In the genomic region with DNA sequence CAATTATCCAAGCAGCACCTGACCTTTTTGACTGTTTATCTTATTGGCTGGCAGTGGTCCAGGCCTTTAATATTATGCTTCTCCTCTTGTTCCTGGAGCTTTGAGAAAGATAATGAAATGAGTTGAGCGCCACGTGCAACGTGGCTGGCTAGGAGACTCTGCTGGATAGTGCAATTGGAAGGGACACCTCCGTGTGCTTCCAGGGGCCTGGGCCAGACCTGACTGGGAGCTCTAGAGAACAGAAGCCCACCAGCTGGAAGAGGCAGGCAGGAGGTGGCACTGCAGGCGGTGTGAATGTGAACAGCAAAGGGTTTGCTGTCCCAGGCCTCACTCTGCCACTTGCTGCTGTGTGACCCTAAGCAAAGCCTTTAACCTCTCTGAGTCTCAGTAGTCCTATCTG, we compare ENCODE assay signal across 23 cellular contexts.
DNase-seq lines count a peak whose midpoint lies in the region; ATAC-seq, FAIRE-seq and TF ChIP-seq lines count a peak whose summit lies in the region.
"Had no signal": no experiment of that assay in that cellular context is flagged by ENCODE, and none has a peak within 500 bp of the region (broad histone marks: within the 10 kb centered on the region; RNA-seq: fewer than 3 reads in every experiment).

No MANE protein-coding gene starts in this region.

- no peak overlapping the region for H3K27ac ChIP-seq in right atrium auricular region
- no peak overlapping the region for H3K27ac ChIP-seq in small intestine (ENCODE audit: low read depth in 1 of 2, low read length in 1 of 2)
- peak overlapping the region in 2 of 4 donors; percentile 0 to 4 for H3K27ac ChIP-seq in transverse colon
- no peak overlapping the region for H3K27ac ChIP-seq in tibial nerve
- H3K27ac ChIP-seq: 22Rv1, adrenal gland, brain microvascular endothelial cell, tibial artery had no signal

- WGBS in small intestine, 3 donors, result 21 to 56% (median 44%) methylated on average over 5 of the region's 5 CpGs
- 48 to 67% methylated on average over 2 to 5 of the region's 5 CpGs for WGBS in transverse colon (ENCODE audit: low coverage in 1 of 2), 2 donors
- WGBS in tibial nerve, 2 donors, result 65 to 78% methylated on average over 5 of the region's 5 CpGs

- H3K4me3 ChIP-seq in right atrium auricular region, result no peak overlapping the region
- H3K4me3 ChIP-seq in small intestine (ENCODE audit: low read depth in 1 of 2, low read length in 2 of 2), result no peak overlapping the region
- H3K4me3 ChIP-seq in transverse colon, result no peak overlapping the region
- H3K4me3 ChIP-seq in tibial nerve, result no peak overlapping the region
- H3K4me3 ChIP-seq: adrenal gland, tibial artery had no signal

- in situ Hi-C loops in transverse colon (cut with MboI; ENCODE audit: low pct_ligation_motif_present in 1 of 4, low pct_unique_long_range_greater_than_20kb in 1 of 4, low sequenced_read_pairs in 3 of 4), result no loop called here

- H3K27me3 ChIP-seq in right atrium auricular region (no peaks in the 10 kb centered on the region), small intestine (ENCODE audit: control insufficient read depth in 2 of 2, insufficient read depth in 2 of 2, low read length in 2 of 2) (no peaks in the 10 kb centered on the region), transverse colon (no peaks in the 10 kb centered on the region), tibial nerve (no peaks in the 10 kb centered on the region)
- H3K27me3 ChIP-seq: adrenal gland, brain microvascular endothelial cell, tibial artery had no signal

- no peak for TF ChIP-seq CTCF in right atrium auricular region (IDR thresholded peaks at IDR 0.05)
- no peak for TF ChIP-seq CTCF in transverse colon (IDR thresholded peaks at IDR 0.05)
- TF ChIP-seq CTCF in tibial nerve (IDR thresholded peaks at IDR 0.05), result no peak

- TF ChIP-seq EP300 in transverse colon (IDR thresholded peaks at IDR 0.05; ENCODE audit: low read depth) (no peak), tibial nerve (IDR thresholded peaks at IDR 0.05) (no peak)

- H3K4me1 ChIP-seq in right atrium auricular region (peaks cover 0 to 16% of the 10 kb centered on the region in 2 donors), small intestine (ENCODE audit: control insufficient read depth in 2 of 2, insufficient read depth in 1 of 2, low read depth in 1 of 2, low read length in 1 of 2) (no peaks in the 10 kb centered on the region), transverse colon (peaks cover 0 to 11% (median 4%) of the 10 kb centered on the region in 4 donors), tibial nerve (peaks cover 0 to 11% (median 0%) of the 10 kb centered on the region in 4 donors)

- H3K9me3 ChIP-seq in right atrium auricular region, result no peaks in the 10 kb centered on the region
- H3K9me3 ChIP-seq in small intestine (ENCODE audit: control insufficient read depth, low read depth), result no peaks in the 10 kb centered on the region
- no peaks in the 10 kb centered on the region for H3K9me3 ChIP-seq in transverse colon
- H3K9me3 ChIP-seq in tibial nerve, result no peaks in the 10 kb centered on the region
- H3K9me3 ChIP-seq: adrenal gland, tibial artery had no signal

- TF ChIP-seq POLR2A in transverse colon (IDR thresholded peaks at IDR 0.05) (no peak), tibial nerve (IDR thresholded peaks at IDR 0.05) (no peak)

- ATAC-seq in left ventricle myocardium superior, result peak; percentile 43
- ATAC-seq: stimulated activated naive CD8-positive, alpha-beta T cell treated with anti-CD3 and anti-CD28 coated beads, Interleukin-15, amount 100 ng/mL, for 72 hours had no signal

- peak; percentile 20 for DNase-seq in DMS 273 (lab: John Stamatoyannopoulos, UW; ENCODE audit: unreplicated experiment)
- DNase-seq in DMS 273 treated with DMSO at 0.1 percent for 48 hours (lab: John Stamatoyannopoulos, UW), result no peak
- DNase-seq in left ventricle myocardium superior, result no peak
- no peak for DNase-seq in right atrium auricular region (ENCODE audit: low spot score)
- DNase-seq in NCI-H748 treated with DMSO at 0.1 percent for 48 hours (lab: John Stamatoyannopoulos, UW), result peak; percentile 18
- DNase-seq in small intestine, result peak; percentile 58
- DNase-seq in transverse colon, result no peak
- no peak for DNase-seq in tibial nerve (ENCODE audit: low spot score in 2 of 2)
- DNase-seq: activated CD4-positive, alpha-beta T cell treated with anti-CD3 and anti-CD28 coated beads, Interleukin-2, amount 50 U/mL, for 48 hours; activated CD4-positive, CD25-positive, alpha-beta regulatory T cell; AML-193; brain microvascular endothelial cell; EL; HFFc6; KG1; kidney; mammary epithelial cell; retina; stimulated activated naive CD8-positive, alpha-beta T cell treated with anti-CD3 and anti-CD28 coated beads, Interleukin-15, amount 100 ng/mL, for 72 hours had no signal

- FAIRE-seq in small intestine (lab: Jason Lieb, UNC), result no peak
- FAIRE-seq: colon, kidney had no signal

- intact Hi-C loops in left ventricle myocardium superior (cut with micrococcal nuclease) (no loop called here), transverse colon (cut with DNase I; ENCODE audit: low total_unique reads) (no loop called here)

- H3K36me3 ChIP-seq in right atrium auricular region, result peaks cover 6% of the 10 kb centered on the region
- H3K36me3 ChIP-seq in small intestine (ENCODE audit: control insufficient read depth in 2 of 2, insufficient read depth in 2 of 2, low read length in 2 of 2), result no peaks in the 10 kb centered on the region
- H3K36me3 ChIP-seq in transverse colon, result no peaks in the 10 kb centered on the region
- no peaks in the 10 kb centered on the region for H3K36me3 ChIP-seq in tibial nerve
- H3K36me3 ChIP-seq: adrenal gland, brain microvascular endothelial cell, tibial artery had no signal

Comparison
In these comparisons a context has a peak if more than half of its experiments do, and no peak if none do; other contexts are left out.
1. DNase-seq: peak in DMS 273 (single experiment), NCI-H748 treated with DMSO at 0.1 percent for 48 hours (single experiment) and small intestine (single experiment); none in DMS 273 treated with DMSO at 0.1 percent for 48 hours (single experiment), left ventricle myocardium superior (single experiment), right atrium auricular region (single experiment), transverse colon (single experiment) and tibial nerve (0 of 2).